9 cellular contexts compared by ENCODE assay signal in the genomic region with DNA sequence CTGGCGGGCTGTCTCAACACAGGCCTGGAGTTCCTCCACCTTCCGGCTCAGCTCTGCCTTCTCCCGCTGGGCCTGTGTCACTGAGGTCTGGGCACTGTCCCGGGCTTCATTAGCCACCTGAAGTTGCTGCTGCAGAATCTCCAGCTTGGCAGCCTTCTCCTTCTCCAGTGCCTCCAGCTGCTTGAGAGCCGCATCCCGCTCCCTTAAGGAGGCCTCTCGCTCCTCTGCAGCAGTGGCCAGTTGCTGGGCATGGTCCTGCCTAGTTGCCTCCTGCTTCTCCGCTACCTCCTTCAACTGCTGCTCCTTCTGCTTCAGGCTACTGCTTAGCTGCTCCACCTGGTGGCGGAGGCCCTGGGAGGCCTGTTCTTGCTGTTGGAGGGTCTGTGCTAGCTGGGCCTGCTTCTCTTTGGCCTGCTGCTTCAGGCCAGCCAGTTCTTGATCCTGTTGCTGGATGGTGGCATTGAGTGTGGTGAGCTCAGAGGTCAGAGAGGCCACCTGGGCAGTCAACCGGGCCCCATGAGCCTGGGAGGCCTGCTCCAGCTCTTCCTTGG. TPM values are rescaled to one million over a fixed set of nuclear protein-coding genes. Genes with fewer than 3 reads are reported as not detected.
DNase-seq lines count a peak whose midpoint lies in the region; ATAC-seq, FAIRE-seq and TF ChIP-seq lines count a peak whose summit lies in the region.
"Had no signal": no experiment of that assay in that cellular context is flagged by ENCODE, and none has a peak within 500 bp of the region (broad histone marks: within the 10 kb centered on the region; RNA-seq: fewer than 3 reads in every experiment).

No MANE protein-coding gene starts in this region.

- FAIRE-seq in D721Med (lab: Jason Lieb, UNC): no peak

- H3K4me3 ChIP-seq in mucosa of descending colon: no peak overlapping the region

- TF ChIP-seq CTCF in D721Med (IDR thresholded peaks at IDR 0.05; ENCODE audit: insufficient read depth, missing control alignments) (peak; percentile 44), mucosa of descending colon (IDR thresholded peaks at IDR 0.05) (no peak)

- intact Hi-C loops in mucosa of descending colon (cut with DNase I, micrococcal nuclease): no loop called here

- H3K9me3 ChIP-seq in mucosa of descending colon: no peaks in the 10 kb centered on the region

- peaks cover 59% of the 10 kb centered on the region for H3K36me3 ChIP-seq in mucosa of descending colon (ENCODE audit: low read depth)

- DNase-seq in D721Med (ENCODE audit: insufficient read length, low spot score) (no peak), HK-2 (ENCODE audit: unreplicated experiment) (peak; percentile 42), astrocyte of the hippocampus (ENCODE audit: low read depth, low spot score) (peak; percentile 39), mucosa of descending colon (no peak), NCI-H524 treated with DMSO at 0.1 percent for 48 hours (lab: John Stamatoyannopoulos, UW) (no peak), GM19240 (ENCODE audit: insufficient read length, low spot score) (no peak), DMS153 (lab: John Stamatoyannopoulos, UW) (no peak)

- ATAC-seq in mucosa of descending colon (peak; percentile 6), GM21447 (IDR thresholded peaks at IDR 0.05; ENCODE audit: unreplicated experiment) (no peak)
- ATAC-seq: right cardiac atrium had no signal

- H3K4me1 ChIP-seq in mucosa of descending colon (ENCODE audit: low read depth): no peaks in the 10 kb centered on the region

RNA-seq across cellular contexts. Expression of a gene that starts 16.9 kb away (rescaled TPM):
- 10 to 100 TPM in 2 of 3 donors, 1 to 10 TPM in 1; 7.6 to 14.5 (median 13.7) TPM for total RNA-seq in mucosa of descending colon

Comparison
In these comparisons a context has a peak if more than half of its experiments do, and no peak if none do; other contexts are left out.
1. DNase-seq: peak in HK-2 (single experiment) and astrocyte of the hippocampus (single experiment); none in D721Med (single experiment), mucosa of descending colon (0 of 3), NCI-H524 treated with DMSO at 0.1 percent for 48 hours (single experiment), GM19240 (single experiment) and DMS153 (single experiment).